Comparison of ENCODE assay signal across 14 cellular contexts in genomic region chr4:40454816-40455215, GRCh38.
"Had no signal": no experiment of that assay in that cellular context is flagged by ENCODE, and none has a peak within 500 bp of the region (broad histone marks: within the 10 kb centered on the region; RNA-seq: fewer than 3 reads in every experiment).

No MANE protein-coding gene starts in this region.

- H3K27me3 ChIP-seq: cardiac muscle cell, gastroesophageal sphincter, ovary, vagina had no signal

- DNase-seq: activated CD4-positive, alpha-beta T cell treated with anti-CD3 and anti-CD28 coated beads for 4 hours; activated CD8-positive, alpha-beta memory T cell treated with anti-CD3 and anti-CD28 coated beads, Interleukin-2, amount 50 U/mL, for 48 hours; activated CD8-positive, alpha-beta T cell treated with anti-CD3 and anti-CD28 coated beads for 36 hours; activated naive CD4-positive, alpha-beta T cell; activated naive CD8-positive, alpha-beta T cell treated with anti-CD3 and anti-CD28 coated beads, Interleukin-2, amount 50 U/mL, for 24 hours; effector CD4-positive, alpha-beta T cell; left ventricle myocardium superior; ovary; stimulated activated CD4-positive, alpha-beta T cell treated with anti-CD3 and anti-CD28 coated beads, Interleukin-15, amount 100 ng/mL, for 24 hours; stimulated activated CD4-positive, alpha-beta T cell treated with anti-CD3 and anti-CD28 coated beads, Interleukin-4, amount 100 ng/mL, for 4 hours; stimulated activated naive CD8-positive, alpha-beta T cell treated with anti-CD3 and anti-CD28 coated beads, Interleukin-15, amount 100 ng/mL, for 72 hours had no signal

- ATAC-seq: activated CD8-positive, alpha-beta T cell treated with anti-CD3 and anti-CD28 coated beads for 36 hours; activated naive CD8-positive, alpha-beta T cell treated with anti-CD3 and anti-CD28 coated beads, Interleukin-2, amount 50 U/mL, for 24 hours; gastroesophageal sphincter; left ventricle myocardium superior; stimulated activated naive CD8-positive, alpha-beta T cell treated with anti-CD3 and anti-CD28 coated beads, Interleukin-15, amount 100 ng/mL, for 72 hours had no signal

- H3K4me3 ChIP-seq: cardiac muscle cell, gastroesophageal sphincter, ovary, vagina had no signal

- H3K36me3 ChIP-seq: cardiac muscle cell, gastroesophageal sphincter, ovary, vagina had no signal

- H3K9me3 ChIP-seq: gastroesophageal sphincter, ovary, vagina had no signal

- H3K27ac ChIP-seq: cardiac muscle cell, gastroesophageal sphincter, ovary, vagina had no signal
